In genomic region chr12:101839324-101840283, GRCh38 we compare ENCODE assay signal across 9 cellular contexts. TPM values are rescaled to one million over a fixed set of nuclear protein-coding genes. Genes with fewer than 3 reads are reported as not detected.
DNase-seq lines count a peak whose midpoint lies in the region; ATAC-seq, FAIRE-seq and TF ChIP-seq lines count a peak whose summit lies in the region.
"Had no signal": no experiment of that assay in that cellular context is flagged by ENCODE, and none has a peak within 500 bp of the region (broad histone marks: within the 10 kb centered on the region; RNA-seq: fewer than 3 reads in every experiment).

No MANE protein-coding gene starts in this region.

- peaks cover 4% of the 10 kb centered on the region for H3K27me3 Mint-ChIP-seq in activated CD8-positive, alpha-beta memory T cell treated with anti-CD3 and anti-CD28 coated beads, Interleukin-2, amount 10 ng/mL, durations not matched to agents 7 days and 5 days
- H3K27me3 Mint-ChIP-seq in natural killer cell treated with Interleukin-12 subunit alpha and Interleukin-12 subunit beta and Interleukin-15 and Interleukin-18, amount 100 ng/mL, for 72 hours, result no peaks in the 10 kb centered on the region
- H3K27me3 Mint-ChIP-seq: dendritic cell treated with granulocyte-macrophage colony-stimulating factor and Interleukin-4, amounts not matched to agents 40 ng/mL and 50 ng/mL, for 4 days had no signal

- CTCF ChIA-PET in activated CD8-positive, alpha-beta memory T cell treated with anti-CD3 and anti-CD28 coated beads, Interleukin-2, amount 10 ng/mL, durations not matched to agents 7 days and 5 days (lab: Charles Lee), result interaction anchor here (0.6 to 6.0 kb wide), 34 partner anchors 9 to 515 kb away, joined by 3 to 79 read pairs (median 4); partner anchors contain the start of gene GNPTAB

- peak; percentile 9 for DNase-seq in DMS153 (lab: John Stamatoyannopoulos, UW)
- DNase-seq in H54 (ENCODE audit: insufficient read length, low spot score), result no peak
- DNase-seq in NCI-H748 treated with DMSO at 0.1 percent for 48 hours (lab: John Stamatoyannopoulos, UW), result peak; percentile 16
- peak; percentile 77 for DNase-seq in activated CD8-positive, alpha-beta memory T cell treated with anti-CD3 and anti-CD28 coated beads, Interleukin-2, amount 10 ng/mL, durations not matched to agents 7 days and 5 days
- peak; percentile 30 for DNase-seq in epidermal melanocyte (ENCODE audit: insufficient read length, low spot score)
- peak; percentile 78 for DNase-seq in natural killer cell treated with Interleukin-12 subunit alpha and Interleukin-12 subunit beta and Interleukin-15 and Interleukin-18, amount 100 ng/mL, for 72 hours (ENCODE audit: low spot score)
- peak; percentile 73 for DNase-seq in stimulated activated naive CD8-positive, alpha-beta T cell treated with anti-CD3 and anti-CD28 coated beads, Interleukin-15, Interleukin-2, amounts not matched to agents 100 U/mL and 50 U/mL, for 24 hours

- H3K4me1 Mint-ChIP-seq in activated CD8-positive, alpha-beta memory T cell treated with anti-CD3 and anti-CD28 coated beads, Interleukin-2, amount 10 ng/mL, durations not matched to agents 7 days and 5 days, result peaks cover 18% of the 10 kb centered on the region
- peaks cover 10 to 19% of the 10 kb centered on the region in 2 donors for H3K4me1 Mint-ChIP-seq in natural killer cell treated with Interleukin-12 subunit alpha and Interleukin-12 subunit beta and Interleukin-15 and Interleukin-18, amount 100 ng/mL, for 72 hours (ENCODE audit: low read depth in 2 of 2)

- no peak overlapping the region for H3K4me3 Mint-ChIP-seq in activated CD8-positive, alpha-beta memory T cell treated with anti-CD3 and anti-CD28 coated beads, Interleukin-2, amount 10 ng/mL, durations not matched to agents 7 days and 5 days
- peak overlapping the region; percentile 43 for H3K4me3 Mint-ChIP-seq in natural killer cell treated with Interleukin-12 subunit alpha and Interleukin-12 subunit beta and Interleukin-15 and Interleukin-18, amount 100 ng/mL, for 72 hours
- H3K4me3 Mint-ChIP-seq: dendritic cell treated with granulocyte-macrophage colony-stimulating factor and Interleukin-4, amounts not matched to agents 40 ng/mL and 50 ng/mL, for 4 days had no signal

- H3K36me3 Mint-ChIP-seq in activated CD8-positive, alpha-beta memory T cell treated with anti-CD3 and anti-CD28 coated beads, Interleukin-2, amount 10 ng/mL, durations not matched to agents 7 days and 5 days, result no peaks in the 10 kb centered on the region
- no peaks in the 10 kb centered on the region for H3K36me3 Mint-ChIP-seq in natural killer cell treated with Interleukin-12 subunit alpha and Interleukin-12 subunit beta and Interleukin-15 and Interleukin-18, amount 100 ng/mL, for 72 hours

- peak; percentile 87 for FAIRE-seq in H54 (lab: Jason Lieb, UNC)

- no peak for TF ChIP-seq POLR2A in H54 (IDR thresholded peaks at IDR 0.05; ENCODE audit: low read depth, low read length)

- peak; percentile 55 for ATAC-seq in activated CD8-positive, alpha-beta memory T cell treated with anti-CD3 and anti-CD28 coated beads, Interleukin-2, amount 10 ng/mL, durations not matched to agents 7 days and 5 days
- peak; percentile 53 to 79 for ATAC-seq in natural killer cell treated with Interleukin-12 subunit alpha and Interleukin-12 subunit beta and Interleukin-15 and Interleukin-18, amount 100 ng/mL, for 72 hours
- ATAC-seq in stimulated activated naive CD8-positive, alpha-beta T cell treated with anti-CD3 and anti-CD28 coated beads, Interleukin-15, Interleukin-2, amounts not matched to agents 100 U/mL and 50 U/mL, for 24 hours, result peak; percentile 61
- no peak for ATAC-seq in HG03039 (IDR thresholded peaks at IDR 0.05; ENCODE audit: unreplicated experiment)

- no peaks in the 10 kb centered on the region for H3K9me3 Mint-ChIP-seq in activated CD8-positive, alpha-beta memory T cell treated with anti-CD3 and anti-CD28 coated beads, Interleukin-2, amount 10 ng/mL, durations not matched to agents 7 days and 5 days (ENCODE audit: low read depth)
- no peaks in the 10 kb centered on the region for H3K9me3 Mint-ChIP-seq in natural killer cell treated with Interleukin-12 subunit alpha and Interleukin-12 subunit beta and Interleukin-15 and Interleukin-18, amount 100 ng/mL, for 72 hours
- H3K9me3 Mint-ChIP-seq: dendritic cell treated with granulocyte-macrophage colony-stimulating factor and Interleukin-4, amounts not matched to agents 40 ng/mL and 50 ng/mL, for 4 days had no signal

- peak overlapping the region; percentile 48 for H3K27ac Mint-ChIP-seq in activated CD8-positive, alpha-beta memory T cell treated with anti-CD3 and anti-CD28 coated beads, Interleukin-2, amount 10 ng/mL, durations not matched to agents 7 days and 5 days
- peak overlapping the region; percentile 54 to 92 for H3K27ac Mint-ChIP-seq in natural killer cell treated with Interleukin-12 subunit alpha and Interleukin-12 subunit beta and Interleukin-15 and Interleukin-18, amount 100 ng/mL, for 72 hours
- H3K27ac Mint-ChIP-seq: dendritic cell treated with granulocyte-macrophage colony-stimulating factor and Interleukin-4, amounts not matched to agents 40 ng/mL and 50 ng/mL, for 4 days had no signal

RNA-seq across cellular contexts. Expression of gene GNPTAB, which starts 8.8 kb away (rescaled TPM):
- total RNA-seq in activated CD8-positive, alpha-beta memory T cell treated with anti-CD3 and anti-CD28 coated beads, Interleukin-2, amount 10 ng/mL, durations not matched to agents 7 days and 5 days, result 100 to 1,000 TPM; 111 to 156 TPM
- total RNA-seq in natural killer cell treated with Interleukin-12 subunit alpha and Interleukin-12 subunit beta and Interleukin-15 and Interleukin-18, amount 100 ng/mL, for 72 hours, result 100 to 1,000 TPM; 139 to 186 TPM

RNA-seq across cellular contexts. Expression of gene DRAM1, which starts 37.8 kb away (rescaled TPM):
- 1 to 10 TPM; 5.4 to 7.3 TPM for total RNA-seq in activated CD8-positive, alpha-beta memory T cell treated with anti-CD3 and anti-CD28 coated beads, Interleukin-2, amount 10 ng/mL, durations not matched to agents 7 days and 5 days
- 10 to 100 TPM; 24.5 to 63.0 TPM for total RNA-seq in natural killer cell treated with Interleukin-12 subunit alpha and Interleukin-12 subunit beta and Interleukin-15 and Interleukin-18, amount 100 ng/mL, for 72 hours
